Comparison of ENCODE assay signal across 8 cellular contexts in the genomic region with DNA sequence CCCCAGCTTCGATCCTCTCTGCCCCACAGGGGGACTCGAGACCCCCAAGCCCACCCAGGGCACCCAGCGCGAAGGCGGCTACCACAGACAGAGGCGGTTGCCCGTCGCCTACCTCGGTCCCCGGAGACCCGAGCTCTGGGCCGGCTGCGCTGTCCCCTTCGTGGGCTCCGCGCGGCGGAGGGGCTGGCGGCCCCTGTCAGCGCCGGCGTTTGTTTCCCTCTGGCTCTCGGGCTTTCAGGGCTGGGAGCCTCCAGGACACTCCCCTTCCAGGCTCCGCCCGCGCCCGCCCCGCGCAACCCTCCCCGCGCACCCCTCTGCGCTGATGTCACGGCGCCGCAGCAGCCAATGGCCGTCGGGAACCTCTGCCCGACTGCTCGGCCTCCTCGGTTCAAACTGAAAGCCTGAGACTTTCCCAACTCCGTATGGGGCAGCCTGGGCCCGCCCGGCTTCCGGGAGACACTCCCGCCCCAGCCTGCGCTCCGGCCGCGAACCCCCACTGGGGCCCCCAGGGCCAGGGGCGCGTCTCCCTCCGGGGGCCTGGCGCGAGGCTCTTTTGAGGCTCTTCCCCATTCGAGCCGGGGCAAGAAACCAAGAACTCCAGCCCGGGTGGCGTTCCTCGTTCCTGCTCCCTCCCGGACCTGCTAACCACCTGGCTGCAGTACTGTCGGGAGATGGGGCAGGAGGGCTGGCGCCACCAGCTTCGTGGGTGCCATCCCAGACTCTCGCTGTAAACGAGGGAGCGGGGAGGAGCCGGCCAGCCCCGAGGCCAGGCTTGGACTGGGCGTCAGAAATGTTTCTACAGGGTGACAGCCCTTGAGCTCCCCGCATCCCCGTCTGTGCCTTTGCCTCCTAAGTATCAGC. TPM values are rescaled to one million over a fixed set of nuclear protein-coding genes. Genes with fewer than 3 reads are reported as not detected.
DNase-seq lines count a peak whose midpoint lies in the region; ATAC-seq and TF ChIP-seq lines count a peak whose summit lies in the region.

CDC42EP4 (minus strand) TSS at position 221 of the 861 bp plus-strand sequence. CDS start 25,501 bp downstream, outside the sequence.

- H3K4me3 Mint-ChIP-seq in natural killer cell treated with Interleukin-12 subunit alpha and Interleukin-12 subunit beta and Interleukin-15 and Interleukin-18, amount 100 ng/mL, for 72 hours, result peak within 1 kb of the TSS; percentile 82

- DNase-seq in DMS79 treated with DMSO at 0.1 percent for 48 hours (lab: John Stamatoyannopoulos, UW) (peak; percentile 69), KBM-7 (peak; percentile 90), RWPE1 (ENCODE audit: low spot score) (peak; percentile 91), activated gamma-delta T cell (lab: John Stamatoyannopoulos, UW) (peak; percentile 78), fibroblast of the aortic adventitia (ENCODE audit: low read depth) (peak; percentile 88)
- peak; percentile 92 for DNase-seq in natural killer cell treated with Interleukin-12 subunit alpha and Interleukin-12 subunit beta and Interleukin-15 and Interleukin-18, amount 100 ng/mL, for 72 hours (ENCODE audit: low spot score)
- DNase-seq in stimulated activated naive CD4-positive, alpha-beta T cell treated with Interleukin-2 at 50 U/mL for 16 hours (lab: John Stamatoyannopoulos, UW), result peak; percentile 85

- ATAC-seq in GM21723 (IDR thresholded peaks at IDR 0.05; ENCODE audit: unreplicated experiment), result peak; percentile 90
- peak; percentile 97 for ATAC-seq in natural killer cell treated with Interleukin-12 subunit alpha and Interleukin-12 subunit beta and Interleukin-15 and Interleukin-18, amount 100 ng/mL, for 72 hours

- no peaks in the 10 kb centered on the region for H3K36me3 Mint-ChIP-seq in natural killer cell treated with Interleukin-12 subunit alpha and Interleukin-12 subunit beta and Interleukin-15 and Interleukin-18, amount 100 ng/mL, for 72 hours

- peaks cover 0 to 3% of the 10 kb centered on the region in 2 donors for H3K27me3 Mint-ChIP-seq in natural killer cell treated with Interleukin-12 subunit alpha and Interleukin-12 subunit beta and Interleukin-15 and Interleukin-18, amount 100 ng/mL, for 72 hours

- H3K4me1 Mint-ChIP-seq in natural killer cell treated with Interleukin-12 subunit alpha and Interleukin-12 subunit beta and Interleukin-15 and Interleukin-18, amount 100 ng/mL, for 72 hours (ENCODE audit: low read depth in 2 of 2), result peaks cover 10 to 13% of the 10 kb centered on the region in 2 donors

- in situ Hi-C loops in KBM-7 (cut with MboI; ENCODE audit: low pct_unique_long_range_greater_than_20kb, low sequenced_read_pairs), result no loop called here

- peak within 1 kb of the TSS; percentile 92 for H3K4me3 ChIP-seq in fibroblast of the aortic adventitia (ENCODE audit: low read depth, low read length)

- no peak within 1 kb of the TSS for H3K27ac Mint-ChIP-seq in natural killer cell treated with Interleukin-12 subunit alpha and Interleukin-12 subunit beta and Interleukin-15 and Interleukin-18, amount 100 ng/mL, for 72 hours

- POLR2A ChIA-PET in RWPE1 (lab: Yijun Ruan, JAX; ENCODE audit: low non-redundant PET), result interaction anchor here (0.6 to 1.5 kb wide), 3 partner anchors 10 to 864 kb away, joined by 3 to 4 read pairs (median 3); no protein-coding TSS in a partner anchor

- no peak for TF ChIP-seq CTCF in RWPE1 (conservative IDR thresholded peaks at IDR 0.05; ENCODE audit: low read depth)
- TF ChIP-seq CTCF in fibroblast of the aortic adventitia (IDR thresholded peaks at IDR 0.05; ENCODE audit: insufficient read depth, low read length), result no peak

- H3K9me3 Mint-ChIP-seq in natural killer cell treated with Interleukin-12 subunit alpha and Interleukin-12 subunit beta and Interleukin-15 and Interleukin-18, amount 100 ng/mL, for 72 hours, result no peaks in the 10 kb centered on the region

- CTCF ChIA-PET in RWPE1 (lab: Yijun Ruan, JAX), result interaction anchor here (0.6 to 2.6 kb wide), 8 partner anchors 29 to 728 kb away, joined by 3 to 18 read pairs (median 6); no protein-coding TSS in a partner anchor

- peak within 1 kb of the TSS; percentile 94 for H3K27ac ChIP-seq in RWPE1

RNA-seq across cellular contexts. Expression of gene CDC42EP4, which starts in this region (rescaled TPM):
- 35.5 and 41.8 TPM in 2 replicates for total RNA-seq in fibroblast of the aortic adventitia (ENCODE audit: low replicate concordance)
- 1 to 10 TPM; 1.1 to 1.7 TPM for total RNA-seq in natural killer cell treated with Interleukin-12 subunit alpha and Interleukin-12 subunit beta and Interleukin-15 and Interleukin-18, amount 100 ng/mL, for 72 hours

Comparison
In these comparisons a context has a peak if more than half of its experiments do, and no peak if none do; other contexts are left out.
1. Peak in every context shown above with its lines: DNase-seq, ATAC-seq, H3K4me3 ChIP-seq and H3K27ac ChIP-seq.
2. RNA of gene CDC42EP4 (total RNA-seq): 35.5 to 41.8 TPM in fibroblast of the aortic adventitia; 1.1 to 1.7 TPM in natural killer cell treated with Interleukin-12 subunit alpha and Interleukin-12 subunit beta and Interleukin-15 and Interleukin-18, amount 100 ng/mL, for 72 hours; every median in the first group is over 10 times any median in the second.